Comparison of ENCODE assay signal across 21 cellular contexts in genomic region chr3:73018298-73018697, GRCh38.
"Had no signal": no experiment of that assay in that cellular context is flagged by ENCODE, and none has a peak within 500 bp of the region (broad histone marks: within the 10 kb centered on the region; RNA-seq: fewer than 3 reads in every experiment).

No MANE protein-coding gene starts in this region.

- H3K9me3 Mint-ChIP-seq: endodermal cell, mesothelial cell of epicardium, neural crest cell had no signal

- DNase-seq: activated CD8-positive, alpha-beta memory T cell treated with anti-CD3 and anti-CD28 coated beads, Interleukin-2, amount 10 ng/mL, durations not matched to agents 7 days and 5 days; activated gamma-delta T cell treated with Interleukin-2 at 50 U/mL for 16 hours; anterior cingulate cortex; caudate nucleus; endodermal cell; foreskin keratinocyte; glutamatergic neuron; hippocampal formation; islet precursor cell; left colon; lower lobe of right lung; stimulated activated CD4-positive, alpha-beta T cell treated with anti-CD3 and anti-CD28 coated beads, Interleukin-2, amount 100 ng/mL, for 48 hours; testis; upper lobe of left lung had no signal

- ATAC-seq: activated CD8-positive, alpha-beta memory T cell treated with anti-CD3 and anti-CD28 coated beads, Interleukin-2, amount 10 ng/mL, durations not matched to agents 7 days and 5 days; foreskin keratinocyte; left colon; lower lobe of right lung; SK-N-SH treated with all-trans-retinoic acid at 6 μM for 48 hours had no signal

- H3K4me3 Mint-ChIP-seq: activated CD8-positive, alpha-beta memory T cell treated with anti-CD3 and anti-CD28 coated beads, Interleukin-2, amount 10 ng/mL, durations not matched to agents 7 days and 5 days; brain; endodermal cell; mesothelial cell of epicardium; neural crest cell had no signal

- H3K4me1 ChIP-seq: prostate gland, testis had no signal

- H3K9me3 ChIP-seq: lower lobe of right lung, prostate gland, right atrium auricular region, testis, upper lobe of left lung had no signal

- H3K27me3 ChIP-seq: foreskin keratinocyte, right atrium auricular region, testis, upper lobe of left lung had no signal

- H3K27ac Mint-ChIP-seq: activated CD8-positive, alpha-beta memory T cell treated with anti-CD3 and anti-CD28 coated beads, Interleukin-2, amount 10 ng/mL, durations not matched to agents 7 days and 5 days; brain; endodermal cell; mesothelial cell of epicardium had no signal

- H3K27ac ChIP-seq: epithelial cell of prostate, foreskin keratinocyte, lower lobe of right lung, prostate gland, right atrium auricular region, testis, upper lobe of left lung had no signal

- H3K27me3 Mint-ChIP-seq: activated CD8-positive, alpha-beta memory T cell treated with anti-CD3 and anti-CD28 coated beads, Interleukin-2, amount 10 ng/mL, durations not matched to agents 7 days and 5 days; brain had no signal
